Comparison of ENCODE assay signal across 14 cellular contexts in the genomic region with DNA sequence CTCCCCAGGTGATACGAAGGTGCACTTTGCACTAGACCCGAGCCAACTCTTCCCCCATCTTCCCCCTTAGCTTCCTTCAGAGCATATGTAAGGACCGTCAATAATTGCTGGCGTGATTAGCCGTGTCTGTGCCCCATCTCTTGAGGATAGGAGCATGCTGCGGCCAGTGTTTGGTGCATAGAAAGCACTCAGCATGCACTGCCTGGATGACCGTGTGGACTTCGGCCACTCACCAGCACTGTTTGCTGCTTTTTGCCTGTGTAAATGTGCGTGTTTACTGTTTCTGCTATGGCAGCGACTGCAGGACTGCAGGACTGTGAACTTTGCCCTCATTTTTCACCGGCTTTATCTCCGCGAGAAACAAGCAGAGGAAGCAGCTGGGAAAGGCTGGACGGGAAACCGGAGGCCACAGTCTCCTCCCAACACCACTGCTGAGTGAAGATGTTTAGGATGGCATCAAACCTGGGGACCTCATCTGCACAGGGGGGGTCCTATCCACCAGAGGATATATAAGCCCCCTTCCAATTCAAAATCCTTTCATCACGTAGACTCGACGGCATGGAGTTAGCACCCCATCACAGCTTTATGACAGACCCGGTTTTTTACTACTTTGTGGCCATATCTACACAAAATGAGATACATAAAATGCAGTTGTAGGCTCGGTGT.
DNase-seq lines count a peak whose midpoint lies in the region; ATAC-seq and TF ChIP-seq lines count a peak whose summit lies in the region.
"Had no signal": no experiment of that assay in that cellular context is flagged by ENCODE, and none has a peak within 500 bp of the region (broad histone marks: within the 10 kb centered on the region; RNA-seq: fewer than 3 reads in every experiment).

No MANE protein-coding gene starts in this region.

- H3K9ac ChIP-seq in BLaER1, result peak overlapping the region; percentile 26; the same call in 1 of the 2 replicates

- peaks cover 40% of the 10 kb centered on the region for H3K4me1 Mint-ChIP-seq in WTC11
- peaks cover 73% of the 10 kb centered on the region for H3K4me1 Mint-ChIP-seq in neural crest cell
- H3K4me1 Mint-ChIP-seq: activated B cell treated with CpG ODN at 0.5 μM for 24 hours had no signal

- POLR2A ChIA-PET in WTC11 (lab: Charles Lee), result no interaction called here

- peaks cover 6% of the 10 kb centered on the region; the same call in 1 of the 2 replicates for H4K20me1 ChIP-seq in BLaER1

- no peak for DNase-seq in WTC11 (ENCODE audit: low spot score)
- peak in 1 of 2 donors; percentile 71 for DNase-seq in heart right ventricle
- DNase-seq in neural crest cell (ENCODE audit: low read depth, low spot score), result no peak
- DNase-seq in activated CD4-positive, alpha-beta T cell treated with anti-CD3 and anti-CD28 coated beads for 48 hours, result no peak
- no peak for DNase-seq in anterior cingulate cortex (lab: John Stamatoyannopoulos, UW)
- DNase-seq: activated B cell treated with CpG ODN at 0.5 μM for 24 hours, HCEC 1CT, NCI-H1436, NCI-H774, SHP77 had no signal

- H3K4me2 ChIP-seq in BLaER1, result peak overlapping the region; percentile 98

- H3K27ac Mint-ChIP-seq in WTC11 (no peak overlapping the region), neural crest cell (ENCODE audit: unreplicated experiment) (no peak overlapping the region)
- H3K27ac Mint-ChIP-seq: activated B cell treated with CpG ODN at 0.5 μM for 24 hours had no signal

- H3K36me3 ChIP-seq in BLaER1 (no peaks in the 10 kb centered on the region), heart right ventricle (no peaks in the 10 kb centered on the region)
- H3K36me3 ChIP-seq: uterus had no signal

- ATAC-seq in WTC11 (no peak), heart right ventricle (peak; percentile 45 to 81 (median 66)), HG03196 (IDR thresholded peaks at IDR 0.05; ENCODE audit: unreplicated experiment) (no peak), HG02981 (IDR thresholded peaks at IDR 0.05; ENCODE audit: unreplicated experiment) (no peak)

- no peak overlapping the region for H3K4me3 Mint-ChIP-seq in WTC11
- peak overlapping the region; percentile 70 for H3K4me3 Mint-ChIP-seq in neural crest cell
- H3K4me3 Mint-ChIP-seq: activated B cell treated with CpG ODN at 0.5 μM for 24 hours had no signal

- CTCF ChIA-PET in WTC11 (lab: Charles Lee), result no interaction called here

- H3K27ac ChIP-seq in BLaER1 (peak overlapping the region; percentile 67), heart right ventricle (peak overlapping the region in 9 of 10 donors; percentile 1 to 76 (median 69))

- H3K27me3 ChIP-seq in BLaER1 (peaks cover 38% of the 10 kb centered on the region), heart right ventricle (peaks cover 0 to 38% (median 0%) of the 10 kb centered on the region in 7 donors)
- H3K27me3 ChIP-seq: uterus had no signal

- H3K9me3 ChIP-seq in BLaER1, result peaks cover 31% of the 10 kb centered on the region
- no peaks in the 10 kb centered on the region for H3K9me3 ChIP-seq in heart right ventricle
- H3K9me3 ChIP-seq: uterus had no signal

- 28 to 31% methylated on average over 20 of the region's 20 CpGs for WGBS in heart right ventricle, 2 donors

- H3K36me3 Mint-ChIP-seq in WTC11, result peaks cover 16% of the 10 kb centered on the region
- no peaks in the 10 kb centered on the region for H3K36me3 Mint-ChIP-seq in neural crest cell (ENCODE audit: low read depth)

- intact Hi-C loops in heart right ventricle (cut with DNase I), result loop anchor here in 1 of 10 donors (5.0 kb wide), 1 partner anchor 189 kb away; no protein-coding TSS in a partner anchor

- TF ChIP-seq CTCF in WTC11 (IDR thresholded peaks at IDR 0.05), result no peak
- TF ChIP-seq CTCF in heart right ventricle (IDR thresholded peaks at IDR 0.05), result no peak
- no peak for TF ChIP-seq CTCF in neural crest cell (conservative IDR thresholded peaks at IDR 0.05)

- H3K9me3 Mint-ChIP-seq in WTC11 (peaks cover 16% of the 10 kb centered on the region), neural crest cell (peaks cover 12% of the 10 kb centered on the region)

- H3K4me1 ChIP-seq in BLaER1, result peaks cover 59% of the 10 kb centered on the region
- peaks cover 15 to 55% (median 34%) of the 10 kb centered on the region in 9 donors for H3K4me1 ChIP-seq in heart right ventricle
- H3K4me1 ChIP-seq: uterus had no signal

- H3K27me3 Mint-ChIP-seq in WTC11 (ENCODE audit: low read depth), result peaks cover 20% of the 10 kb centered on the region
- H3K27me3 Mint-ChIP-seq in neural crest cell (ENCODE audit: low read depth), result peaks cover 32% of the 10 kb centered on the region

- H3K4me3 ChIP-seq in BLaER1 (0 out of 2 replicates have a peak overlapping the region, but pooled peaks have one; percentile 4), heart right ventricle (peak overlapping the region in 1 of 10 donors; percentile 55)
- H3K4me3 ChIP-seq: uterus had no signal

TF ChIP-seq in WTC11, 78 proteins besides CTCF, POLR2A, EP300 and RAD21:
- TF ChIP-seq GABPB1 (CRISPR knock-in tag; IDR thresholded peaks at IDR 0.05), result peak; percentile 96
- TF ChIP-seq, protein P1, sequence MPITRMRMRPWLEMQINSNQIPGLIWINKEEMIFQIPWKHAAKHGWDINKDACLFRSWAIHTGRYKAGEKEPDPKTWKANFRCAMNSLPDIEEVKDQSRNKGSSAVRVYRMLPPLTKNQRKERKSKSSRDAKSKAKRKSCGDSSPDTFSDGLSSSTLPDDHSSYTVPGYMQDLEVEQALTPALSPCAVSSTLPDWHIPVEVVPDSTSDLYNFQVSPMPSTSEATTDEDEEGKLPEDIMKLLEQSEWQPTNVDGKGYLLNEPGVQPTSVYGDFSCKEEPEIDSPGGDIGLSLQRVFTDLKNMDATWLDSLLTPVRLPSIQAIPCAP (CRISPR knock-in tag; IDR thresholded peaks at IDR 0.05), result no peak
TF ChIP-seq in WTC11: peak in this region for 1.

Comparison
In these comparisons a context has a peak if more than half of its experiments do, and no peak if none do; other contexts are left out.
1. ATAC-seq: peak in heart right ventricle (8 of 8); none in WTC11 (single experiment), HG03196 (single experiment) and HG02981 (single experiment).